In the genomic region with DNA sequence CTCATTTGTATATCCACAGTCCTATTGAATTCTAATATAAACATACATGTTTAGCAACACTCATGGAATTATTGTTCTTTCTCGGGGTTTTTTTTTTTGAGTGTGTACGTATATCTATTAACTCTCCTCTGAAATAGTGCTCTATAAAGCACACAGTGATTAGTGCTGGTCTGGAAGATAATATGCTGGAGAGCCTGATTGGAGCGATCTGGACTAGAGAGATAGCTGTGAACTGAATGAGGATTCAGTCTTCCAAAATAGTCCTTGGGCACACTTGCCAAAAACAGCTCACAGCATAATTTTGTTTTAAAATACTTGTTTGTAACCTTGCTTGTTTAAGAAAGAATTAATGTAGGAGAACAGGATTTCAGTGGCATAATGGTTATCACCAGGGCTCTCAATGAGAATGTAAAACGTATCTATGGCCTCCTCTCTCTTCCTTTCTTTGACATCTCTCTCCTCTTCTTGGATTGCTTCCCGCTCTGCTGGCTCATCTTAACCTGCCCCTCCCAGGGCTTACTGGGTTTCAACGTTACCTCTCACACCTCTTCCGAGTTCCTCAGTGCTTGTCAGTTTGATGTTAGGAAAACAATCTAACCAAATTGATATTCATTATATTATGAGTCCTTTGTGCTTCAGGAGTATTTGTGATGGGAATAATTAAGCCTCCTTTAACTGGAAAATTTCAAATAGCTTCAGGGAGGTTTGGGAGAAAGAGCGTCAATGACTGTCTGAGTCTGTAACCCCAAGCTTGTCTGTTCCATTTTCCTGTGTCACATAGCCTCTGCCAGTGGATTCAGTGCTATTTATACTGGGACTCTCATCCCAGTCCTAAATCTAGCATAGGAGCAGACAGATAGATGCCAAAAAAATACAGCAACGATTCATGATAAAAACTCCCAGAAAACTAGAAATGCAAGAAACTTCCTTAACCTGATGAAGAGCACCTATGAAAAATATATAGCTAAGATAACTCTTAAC, we compare ENCODE assay signal across 25 cellular contexts. TPM values are rescaled to one million over a fixed set of nuclear protein-coding genes. Genes with fewer than 3 reads are reported as not detected.
A peak's percentile ranks its signal among the peaks of the same experiment; 100 is the strongest.
DNase-seq lines count a peak whose midpoint lies in the region; ATAC-seq and TF ChIP-seq lines count a peak whose summit lies in the region.
"Had no signal": no experiment of that assay in that cellular context is flagged by ENCODE, and none has a peak within 500 bp of the region (broad histone marks: within the 10 kb centered on the region; RNA-seq: fewer than 3 reads in every experiment).

No MANE protein-coding gene starts in this region.

- no peak overlapping the region for H4K5ac ChIP-seq in mesendoderm (ENCODE audit: low read length)

- H2AK5ac ChIP-seq in mesendoderm (ENCODE audit: low read length), result no peak overlapping the region

- intact Hi-C loops in esophagus muscularis mucosa (cut with DNase I), result loop anchor here (5.0 to 10.0 kb wide), 2 partner anchors 460 to 723 kb away; a partner anchor contains a TSS

- TF ChIP-seq CTCF in esophagus muscularis mucosa (IDR thresholded peaks at IDR 0.05) (no peak), right atrium auricular region (IDR thresholded peaks at IDR 0.05) (no peak)

- CTCF ChIA-PET in activated CD8-positive, alpha-beta memory T cell treated with anti-CD3 and anti-CD28 coated beads, Interleukin-2, amount 10 ng/mL, durations not matched to agents 7 days and 5 days (lab: Charles Lee), result interaction anchor here (1.3 to 2.8 kb wide), 5 partner anchors 11 to 521 kb away, joined by 3 to 13 read pairs (median 7); a partner anchor contains a TSS

- no peak overlapping the region for H2BK120ac ChIP-seq in mesendoderm (ENCODE audit: low read depth, low read length)

- H3K9me3 Mint-ChIP-seq in activated CD8-positive, alpha-beta memory T cell treated with anti-CD3 and anti-CD28 coated beads, Interleukin-2, amount 10 ng/mL, durations not matched to agents 7 days and 5 days (ENCODE audit: low read depth), result no peaks in the 10 kb centered on the region
- H3K9me3 Mint-ChIP-seq: CD8-positive, alpha-beta T cell had no signal

- no peak overlapping the region for H2BK15ac ChIP-seq in mesendoderm (replicated peaks; ENCODE audit: low read depth)

- no peak for TF ChIP-seq POLR2A in esophagus muscularis mucosa (IDR thresholded peaks at IDR 0.05; ENCODE audit: low read depth)

- H3K79me1 ChIP-seq in mesendoderm (ENCODE audit: low read length), result no peaks in the 10 kb centered on the region

- no peak overlapping the region for H3K4ac ChIP-seq in mesendoderm (ENCODE audit: low read depth, low read length)

- H3K27me3 ChIP-seq in esophagus muscularis mucosa, result peaks cover 0 to 6% (median 0%) of the 10 kb centered on the region in 4 donors
- no peaks in the 10 kb centered on the region for H3K27me3 ChIP-seq in right atrium auricular region
- H3K27me3 ChIP-seq in mesendoderm (ENCODE audit: insufficient read depth, low read length, poor library complexity), result no peaks in the 10 kb centered on the region

- H3K79me2 ChIP-seq in mesendoderm (ENCODE audit: control insufficient read depth, insufficient read depth, low read length), result no peaks in the 10 kb centered on the region

- no peak overlapping the region for H3K27ac Mint-ChIP-seq in activated CD8-positive, alpha-beta memory T cell treated with anti-CD3 and anti-CD28 coated beads, Interleukin-2, amount 10 ng/mL, durations not matched to agents 7 days and 5 days
- H3K27ac Mint-ChIP-seq: CD8-positive, alpha-beta T cell had no signal

- peaks cover 33% of the 10 kb centered on the region for H3K27me3 Mint-ChIP-seq in activated CD8-positive, alpha-beta memory T cell treated with anti-CD3 and anti-CD28 coated beads, Interleukin-2, amount 10 ng/mL, durations not matched to agents 7 days and 5 days

- H3K23ac ChIP-seq in mesendoderm (ENCODE audit: low read length), result no peak overlapping the region

- H3K36me3 ChIP-seq in esophagus muscularis mucosa (no peaks in the 10 kb centered on the region), right atrium auricular region (no peaks in the 10 kb centered on the region), mesendoderm (ENCODE audit: control insufficient read depth, insufficient read depth, low read length) (no peaks in the 10 kb centered on the region)

- TF ChIP-seq EP300 in esophagus muscularis mucosa (IDR thresholded peaks at IDR 0.05), result no peak

- H3K9me3 ChIP-seq in esophagus muscularis mucosa (no peaks in the 10 kb centered on the region), right atrium auricular region (no peaks in the 10 kb centered on the region)

- H4K8ac ChIP-seq in mesendoderm (ENCODE audit: low read depth, low read length), result no peak overlapping the region

- ATAC-seq in activated CD8-positive, alpha-beta memory T cell treated with anti-CD3 and anti-CD28 coated beads, Interleukin-2, amount 10 ng/mL, durations not matched to agents 7 days and 5 days, result no peak
- ATAC-seq in HG03457 (IDR thresholded peaks at IDR 0.05; ENCODE audit: unreplicated experiment) (no peak), GM18519 (IDR thresholded peaks at IDR 0.05; ENCODE audit: low FRiP score, unreplicated experiment) (no peak)
- ATAC-seq: CD8-positive, alpha-beta T cell; HCT116; PC-3 had no signal

- H3K4me3 ChIP-seq in esophagus muscularis mucosa, result no peak overlapping the region
- H3K4me3 ChIP-seq in right atrium auricular region, result peak overlapping the region in 1 of 2 donors; percentile 9
- H3K4me3 ChIP-seq in mesendoderm (ENCODE audit: low read length), result no peak overlapping the region
- H3K4me3 ChIP-seq: GM23248 had no signal

- H3K18ac ChIP-seq in mesendoderm (ENCODE audit: low read length), result no peak overlapping the region

- H2BK5ac ChIP-seq in mesendoderm (ENCODE audit: low read length), result no peak overlapping the region

- H3K4me1 Mint-ChIP-seq in activated CD8-positive, alpha-beta memory T cell treated with anti-CD3 and anti-CD28 coated beads, Interleukin-2, amount 10 ng/mL, durations not matched to agents 7 days and 5 days, result no peaks in the 10 kb centered on the region

- H3K27ac ChIP-seq in esophagus muscularis mucosa (replicated peaks in 1 of 4), result no peak overlapping the region
- H3K27ac ChIP-seq in right atrium auricular region, result peak overlapping the region; percentile 68 to 76
- H3K27ac ChIP-seq in mesendoderm (ENCODE audit: low read depth, low read length), result no peak overlapping the region
- H3K27ac ChIP-seq: GM23248 had no signal

- no peak overlapping the region for H3K4me3 Mint-ChIP-seq in activated CD8-positive, alpha-beta memory T cell treated with anti-CD3 and anti-CD28 coated beads, Interleukin-2, amount 10 ng/mL, durations not matched to agents 7 days and 5 days
- H3K4me3 Mint-ChIP-seq: CD8-positive, alpha-beta T cell had no signal

- peak; percentile 19 for DNase-seq in activated CD8-positive, alpha-beta memory T cell treated with anti-CD3 and anti-CD28 coated beads, Interleukin-2, amount 10 ng/mL, durations not matched to agents 7 days and 5 days
- DNase-seq in activated CD8-positive, alpha-beta memory T cell treated with anti-CD3 and anti-CD28 coated beads, Interleukin-2, amount 50 U/mL, for 4 hours, result no peak
- DNase-seq in esophagus muscularis mucosa (ENCODE audit: extremely low spot score) (peak; percentile 19), right atrium auricular region (ENCODE audit: low spot score) (no peak), mesendoderm (no peak), foreskin melanocyte (no peak)
- DNase-seq: AML-193; C1 segment of cervical spinal cord; CD8-positive, alpha-beta T cell; DND-41; GM23248; Kasumi-1; NCI-H1048; NCI-H1417 treated with DMSO at 0.1 percent for 48 hours; NCI-H187; NCI-H2107; NCI-H226; NCI-H524; NCI-H82; PC-3; SHP77 treated with DMSO at 0.1 percent for 48 hours; SK-N-SH had no signal

- no peaks in the 10 kb centered on the region for H3K36me3 Mint-ChIP-seq in activated CD8-positive, alpha-beta memory T cell treated with anti-CD3 and anti-CD28 coated beads, Interleukin-2, amount 10 ng/mL, durations not matched to agents 7 days and 5 days
- H3K36me3 Mint-ChIP-seq: CD8-positive, alpha-beta T cell had no signal

- peaks cover 0 to 9% (median 4%) of the 10 kb centered on the region in 4 donors for H3K4me1 ChIP-seq in esophagus muscularis mucosa
- peaks cover 0 to 5% of the 10 kb centered on the region in 2 donors for H3K4me1 ChIP-seq in right atrium auricular region
- no peaks in the 10 kb centered on the region for H3K4me1 ChIP-seq in mesendoderm (ENCODE audit: control insufficient read depth, low read depth, low read length)

- H3K56ac ChIP-seq in mesendoderm (ENCODE audit: low read length), result no peak overlapping the region

- WGBS in esophagus muscularis mucosa, result 64% methylated on average over 9 of the region's 9 CpGs
- WGBS in mesendoderm (ENCODE audit: extremely low coverage, insufficient coverage, low lambda C conversion rate), result no CpG with 5 or more reads among the region's 9 CpGs

- H3K4me2 ChIP-seq in mesendoderm (ENCODE audit: low read length), result no peak overlapping the region
- H3K4me2 ChIP-seq: SK-N-SH had no signal

- no peak overlapping the region for H3K9ac ChIP-seq in mesendoderm (ENCODE audit: low read length)
- H3K9ac ChIP-seq: GM23248, SK-N-SH had no signal

RNA-seq across cellular contexts. Expression of a gene that starts 16.2 kb away (rescaled TPM):
- total RNA-seq in activated CD8-positive, alpha-beta memory T cell treated with anti-CD3 and anti-CD28 coated beads, Interleukin-2, amount 10 ng/mL, durations not matched to agents 7 days and 5 days, result 10 to 100 TPM; 45.9 to 75.8 TPM
- 10 to 100 TPM; 17.9 to 23.4 (median 19.2) TPM for total RNA-seq in esophagus muscularis mucosa
- 10 to 100 TPM; 24.2 to 41.9 TPM for total RNA-seq in right atrium auricular region
- 26.2 TPM for polyA plus RNA-seq in mesendoderm (2013, experiment 1 of 2)
- 29.0 TPM for polyA plus RNA-seq in mesendoderm (2013, experiment 2 of 2)

Comparison
In these comparisons a context has a peak if more than half of its experiments do, and no peak if none do; other contexts are left out.
1. DNase-seq: peak in activated CD8-positive, alpha-beta memory T cell treated with anti-CD3 and anti-CD28 coated beads, Interleukin-2, amount 10 ng/mL, durations not matched to agents 7 days and 5 days (single experiment) and esophagus muscularis mucosa (single experiment); none in activated CD8-positive, alpha-beta memory T cell treated with anti-CD3 and anti-CD28 coated beads, Interleukin-2, amount 50 U/mL, for 4 hours (single experiment), right atrium auricular region (single experiment), mesendoderm (single experiment) and foreskin melanocyte (single experiment).
2. H3K27ac ChIP-seq: peak in right atrium auricular region (2 of 2); none in esophagus muscularis mucosa (0 of 4) and mesendoderm (single experiment).